ENCODE assay signal across 23 cellular contexts in genomic region chr12:3087758-3088157, GRCh38. TPM values are rescaled to one million over a fixed set of nuclear protein-coding genes. Genes with fewer than 3 reads are reported as not detected.
A peak's percentile ranks its signal among the peaks of the same experiment; 100 is the strongest.
DNase-seq lines count a peak whose midpoint lies in the region; ATAC-seq, FAIRE-seq and TF ChIP-seq lines count a peak whose summit lies in the region.
"Had no signal": no experiment of that assay in that cellular context is flagged by ENCODE, and none has a peak within 500 bp of the region (broad histone marks: within the 10 kb centered on the region; RNA-seq: fewer than 3 reads in every experiment).

No MANE protein-coding gene starts in this region.

- H3K27ac Mint-ChIP-seq in WTC11: peak overlapping the region; percentile 16
- H3K27ac Mint-ChIP-seq: B cell; CD8-positive, alpha-beta T cell had no signal

- no peak overlapping the region for H3K27ac ChIP-seq in foreskin keratinocyte
- H3K27ac ChIP-seq: 22Rv1, C4-2B had no signal

- H3K27me3 ChIP-seq in foreskin keratinocyte: no peaks in the 10 kb centered on the region

- no peak for FAIRE-seq in RCC 7860 (lab: Jason Lieb, UNC)
- FAIRE-seq: G401.6 had no signal

- H3K27me3 Mint-ChIP-seq in WTC11 (ENCODE audit: low read depth): no peaks in the 10 kb centered on the region
- H3K27me3 Mint-ChIP-seq: B cell had no signal

- POLR2A ChIA-PET in WTC11 (lab: Charles Lee): no interaction called here

- H3K36me3 ChIP-seq in mucosa of descending colon (ENCODE audit: low read depth): no peaks in the 10 kb centered on the region

- H3K36me3 Mint-ChIP-seq in WTC11: peaks cover 3% of the 10 kb centered on the region
- H3K36me3 Mint-ChIP-seq: CD8-positive, alpha-beta T cell had no signal

- TF ChIP-seq CTCF in WTC11 (IDR thresholded peaks at IDR 0.05) (no peak), foreskin keratinocyte (conservative IDR thresholded peaks at IDR 0.05) (no peak), mucosa of descending colon (IDR thresholded peaks at IDR 0.05) (no peak)

- peaks cover 31% of the 10 kb centered on the region for H3K4me1 Mint-ChIP-seq in WTC11
- H3K4me1 Mint-ChIP-seq: B cell had no signal

- H3K4me1 ChIP-seq in foreskin keratinocyte (no peaks in the 10 kb centered on the region), mucosa of descending colon (ENCODE audit: low read depth) (no peaks in the 10 kb centered on the region)

- CTCF ChIA-PET in WTC11 (lab: Charles Lee): interaction anchor here (1.5 kb wide), 1 partner anchor 188 kb away, joined by 4 read pairs; no protein-coding TSS in a partner anchor

- H3K4me3 ChIP-seq in mucosa of descending colon: no peak overlapping the region

- ATAC-seq in WTC11 (no peak), foreskin keratinocyte (peak; percentile 6), GM19324 (IDR thresholded peaks at IDR 0.05; ENCODE audit: low FRiP score, unreplicated experiment) (no peak), mucosa of descending colon (no peak)
- ATAC-seq: CD8-positive, alpha-beta T cell; Panc1 had no signal

- H3K4me3 Mint-ChIP-seq in WTC11: no peak overlapping the region
- H3K4me3 Mint-ChIP-seq: B cell; CD8-positive, alpha-beta T cell had no signal

- DNase-seq in NCI-H1417 (lab: John Stamatoyannopoulos, UW) (peak in 2 of 3 experiments; percentile 18 to 56), NCI-H1417 treated with DMSO at 0.1 percent for 48 hours (lab: John Stamatoyannopoulos, UW) (no peak), WTC11 (ENCODE audit: low spot score) (no peak), foreskin keratinocyte (no peak), posterior vena cava (ENCODE audit: low spot score) (peak; percentile 62), RCC 7860 (ENCODE audit: low spot score) (no peak), mucosa of descending colon (no peak)
- DNase-seq: Caco-2; CD8-positive, alpha-beta T cell; GOT3; HCEC 1CT; NCI-H1092; NCI-H146; NCI-H1930; NCI-H2107; NCI-H526; SHP77 treated with DMSO at 0.1 percent for 48 hours had no signal

- intact Hi-C loops in posterior vena cava (cut with DNase I): no loop called here
- intact Hi-C loops in mucosa of descending colon (cut with DNase I, micrococcal nuclease): no loop called here

- no peaks in the 10 kb centered on the region for H3K9me3 ChIP-seq in mucosa of descending colon
- H3K9me3 ChIP-seq: Caco-2 had no signal

- peaks cover 9% of the 10 kb centered on the region for H3K9me3 Mint-ChIP-seq in WTC11
- H3K9me3 Mint-ChIP-seq: CD8-positive, alpha-beta T cell had no signal

TF ChIP-seq in WTC11, 78 proteins besides CTCF, POLR2A, EP300 and RAD21:
- TF ChIP-seq CREB1 (CRISPR knock-in tag; IDR thresholded peaks at IDR 0.05) (no peak), SP1 (CRISPR knock-in tag; conservative IDR thresholded peaks at IDR 0.05) (no peak), ZSCAN18 (CRISPR knock-in tag; IDR thresholded peaks at IDR 0.05) (no peak), GABPB1 (CRISPR knock-in tag; IDR thresholded peaks at IDR 0.05) (no peak), ZBTB21 (CRISPR knock-in tag; IDR thresholded peaks at IDR 0.05; ENCODE audit: borderline replicate concordance) (no peak), KAT7 (CRISPR knock-in tag; IDR thresholded peaks at IDR 0.05; ENCODE audit: borderline replicate concordance) (no peak), USF1 (CRISPR knock-in tag; IDR thresholded peaks at IDR 0.05) (no peak), ZNF138 (CRISPR knock-in tag; conservative IDR thresholded peaks at IDR 0.05) (no peak), NR1H2 (CRISPR knock-in tag; IDR thresholded peaks at IDR 0.05) (no peak), PRDM15 (CRISPR knock-in tag; IDR thresholded peaks at IDR 0.05) (no peak), IRF1 (CRISPR knock-in tag; IDR thresholded peaks at IDR 0.05) (no peak), E2F5 (CRISPR knock-in tag; IDR thresholded peaks at IDR 0.05) (no peak), JUN (CRISPR knock-in tag; IDR thresholded peaks at IDR 0.05) (no peak), NR2C2 (CRISPR knock-in tag; IDR thresholded peaks at IDR 0.05) (no peak), ELF4 (CRISPR knock-in tag; IDR thresholded peaks at IDR 0.05; ENCODE audit: low read depth) (no peak)

RNA-seq across cellular contexts. Expression of gene TSPAN9, which starts 10.6 kb away (rescaled TPM):
- 21.8 to 27.6 TPM (median 23.9 TPM) in 3 replicates for total RNA-seq in WTC11 (2021)
- 17.9 and 19.2 TPM in 2 replicates for total RNA-seq in foreskin keratinocyte
- 16.2 and 19.0 TPM in 2 replicates for polyA plus RNA-seq in foreskin keratinocyte
- 10 to 100 TPM; 34.2 to 38.5 TPM for total RNA-seq in posterior vena cava
- 10 to 100 TPM in 1 of 3 donors, 1 to 10 TPM in 2; 4.7 to 28.4 (median 8.5) TPM for total RNA-seq in mucosa of descending colon

Comparison
In these comparisons a context has a peak if more than half of its experiments do, and no peak if none do; other contexts are left out.
1. DNase-seq: peak in NCI-H1417 (2 of 3) and posterior vena cava (single experiment); none in NCI-H1417 treated with DMSO at 0.1 percent for 48 hours (single experiment), WTC11 (single experiment), foreskin keratinocyte (0 of 2), RCC 7860 (single experiment) and mucosa of descending colon (0 of 3).